ENCODE assay signal across 7 cellular contexts in the genomic region with DNA sequence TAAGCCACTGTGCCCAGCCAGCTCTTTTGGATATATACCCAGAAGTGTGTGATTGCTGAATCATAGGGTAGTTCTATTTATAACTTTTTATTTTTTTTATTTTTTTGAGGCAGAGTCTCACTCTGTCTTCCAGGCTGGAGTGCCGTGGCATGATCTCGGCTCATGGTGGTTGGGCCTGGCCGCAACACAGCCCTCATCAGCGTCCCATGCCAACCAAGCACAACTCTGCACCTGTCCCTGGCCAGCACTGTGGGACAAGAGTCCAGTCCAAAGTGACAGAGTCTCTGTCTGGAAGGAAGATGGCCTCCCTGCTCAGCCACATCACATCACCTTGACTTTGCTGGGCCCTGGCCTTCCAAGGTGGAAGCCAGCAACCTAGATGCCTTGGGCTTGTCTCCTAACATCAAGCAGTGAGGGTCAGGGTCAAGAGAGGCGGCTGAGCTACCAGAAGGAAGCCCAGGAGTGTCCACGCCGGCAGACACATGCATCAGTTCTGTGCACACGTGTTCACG.
DNase-seq lines count a peak whose midpoint lies in the region; ATAC-seq, FAIRE-seq and TF ChIP-seq lines count a peak whose summit lies in the region.
"Not testable (repeated sequence)": the region's sequence is repeated elsewhere in the genome, so short reads cannot be mapped to it uniquely, and the experiment has no call there.

No MANE protein-coding gene starts in this region.

- H3K9ac ChIP-seq in SK-N-SH; HepG2 (ENCODE audit: insufficient read depth, low read depth, low read length): not testable (repeated sequence)

- not testable (repeated sequence) for H3K9me3 Mint-ChIP-seq in activated naive CD4-positive, alpha-beta T cell treated with anti-CD3 and anti-CD28 coated beads, Interleukin-2, amount 10 ng/mL, durations not matched to agents 7 days and 5 days; stimulated activated naive B cell treated with anti-CD40 and anti-IgM and Interleukin-4, amounts not matched to agents 10 μg/mL and 1 μg/mL and 100 μg/mL, for 72 hours

- H3K36me3 ChIP-seq in SK-N-SH (replicated peaks in 1 of 2; ENCODE audit: control insufficient read depth in 1 of 2, insufficient read depth in 2 of 2, low read length in 1 of 2); HepG2 (replicated peaks in 1 of 2; ENCODE audit: control insufficient read depth in 1 of 2, insufficient read depth in 2 of 2, low read length in 2 of 2); osteoblast (ENCODE audit: insufficient read depth, low read length): not testable (repeated sequence)

- not testable (repeated sequence) for H3K4me3 Mint-ChIP-seq in activated naive CD4-positive, alpha-beta T cell treated with anti-CD3 and anti-CD28 coated beads, Interleukin-2, amount 10 ng/mL, durations not matched to agents 7 days and 5 days
- H3K4me3 Mint-ChIP-seq in stimulated activated naive B cell treated with anti-CD40 and anti-IgM and Interleukin-4, amounts not matched to agents 10 μg/mL and 1 μg/mL and 100 μg/mL, for 72 hours: peak overlapping the region in 1 of 2 donors; percentile 30

- not testable (repeated sequence) for H3K4me2 ChIP-seq in SK-N-SH; HepG2 (ENCODE audit: low read depth, low read length); osteoblast (ENCODE audit: insufficient read depth, low read length)

- TF ChIP-seq POLR2A in HepG2 (IDR thresholded peaks at IDR 0.05; ENCODE audit: insufficient read depth in 1 of 2, low read depth in 2 of 2, low read length in 2 of 2): not testable (repeated sequence)

- H3K27me3 Mint-ChIP-seq in activated naive CD4-positive, alpha-beta T cell treated with anti-CD3 and anti-CD28 coated beads, Interleukin-2, amount 10 ng/mL, durations not matched to agents 7 days and 5 days; stimulated activated naive B cell treated with anti-CD40 and anti-IgM and Interleukin-4, amounts not matched to agents 10 μg/mL and 1 μg/mL and 100 μg/mL, for 72 hours: not testable (repeated sequence)

- TF ChIP-seq CTCF in SK-N-SH (IDR thresholded peaks at IDR 0.05); coronary artery (IDR thresholded peaks at IDR 0.05); HepG2 (CRISPR knock-in tag; IDR thresholded peaks at IDR 0.05); osteoblast (IDR thresholded peaks at IDR 0.05; ENCODE audit: extremely low read depth, low read depth, low read length): not testable (repeated sequence)

- POLR2A ChIA-PET in SK-N-SH (lab: Yijun Ruan, JAX); HepG2 (lab: Yijun Ruan, JAX): not testable (repeated sequence)

- TF ChIP-seq RAD21 in SK-N-SH (IDR thresholded peaks at IDR 0.05; ENCODE audit: low read length); HepG2 (CRISPR knock-in tag; IDR thresholded peaks at IDR 0.05): not testable (repeated sequence)

- not testable (repeated sequence) for TF ChIP-seq EP300 in SK-N-SH (IDR thresholded peaks at IDR 0.05; ENCODE audit: borderline replicate concordance in 1 of 2, low read depth in 1 of 2, low read length in 1 of 2); HepG2 (IDR thresholded peaks at IDR 0.05; ENCODE audit: low read depth in 2 of 2, low read length in 2 of 2); HepG2 (CRISPR knock-in tag; IDR thresholded peaks at IDR 0.05; ENCODE audit: borderline replicate concordance)

- H3K4me1 Mint-ChIP-seq in activated naive CD4-positive, alpha-beta T cell treated with anti-CD3 and anti-CD28 coated beads, Interleukin-2, amount 10 ng/mL, durations not matched to agents 7 days and 5 days: peaks cover 24% of the 10 kb centered on the region
- peaks cover 33 to 52% of the 10 kb centered on the region in 2 donors for H3K4me1 Mint-ChIP-seq in stimulated activated naive B cell treated with anti-CD40 and anti-IgM and Interleukin-4, amounts not matched to agents 10 μg/mL and 1 μg/mL and 100 μg/mL, for 72 hours

- H2AFZ ChIP-seq in SK-N-SH (ENCODE audit: low read depth) (peak overlapping the region; percentile 94), osteoblast (ENCODE audit: low read length) (peak overlapping the region; percentile 95)
- H2AFZ ChIP-seq in HepG2 (ENCODE audit: low read length): not testable (repeated sequence)

- not testable (repeated sequence) for H3K9me2 ChIP-seq in SK-N-SH

- CTCF ChIA-PET in SK-N-SH (lab: Yijun Ruan, JAX); activated naive CD4-positive, alpha-beta T cell treated with anti-CD3 and anti-CD28 coated beads, Interleukin-2, amount 10 ng/mL, durations not matched to agents 7 days and 5 days (lab: Charles Lee); HepG2 (lab: Yijun Ruan, JAX; ENCODE audit: low intra/inter-chr PET ratio, low total read pairs): not testable (repeated sequence)

- in situ Hi-C loops in HepG2 (cut with HindIII; ENCODE audit: extremely low pct_ligation_motif_present, low pct_unique_long_range_greater_than_20kb): not testable (repeated sequence)

- ATAC-seq in Right ventricle myocardium superior (ENCODE audit: poor library complexity) (peak; percentile 47), HepG2 (peak; percentile 9; the same call in 1 of the 3 replicates)
- ATAC-seq in stimulated activated naive B cell treated with anti-CD40 and anti-IgM and Interleukin-4, amounts not matched to agents 10 μg/mL and 1 μg/mL and 100 μg/mL, for 72 hours (replicated peaks): not testable (repeated sequence)

- not testable (repeated sequence) for H3K9me3 ChIP-seq in SK-N-SH; HepG2 (ENCODE audit: low read length); osteoblast (ENCODE audit: low read depth, low read length)

- H3K36me3 Mint-ChIP-seq in activated naive CD4-positive, alpha-beta T cell treated with anti-CD3 and anti-CD28 coated beads, Interleukin-2, amount 10 ng/mL, durations not matched to agents 7 days and 5 days; stimulated activated naive B cell treated with anti-CD40 and anti-IgM and Interleukin-4, amounts not matched to agents 10 μg/mL and 1 μg/mL and 100 μg/mL, for 72 hours: not testable (repeated sequence)

- intact Hi-C loops in Right ventricle myocardium superior (cut with DNase I); HepG2 (cut with micrococcal nuclease; ENCODE audit: unreplicated experiment): not testable (repeated sequence)

- not testable (repeated sequence) for H3K4me3 ChIP-seq in SK-N-SH (ENCODE audit: low read depth in 2 of 2, low read length in 1 of 2); coronary artery; HepG2 (replicated peaks in 1 of 3; ENCODE audit: insufficient read depth in 1 of 3, low read depth in 2 of 3, low read length in 3 of 3); osteoblast (ENCODE audit: insufficient read depth, low read length)

- H3K27ac ChIP-seq in SK-N-SH (ENCODE audit: low read depth in 2 of 2, low read length in 1 of 2) (peak overlapping the region in 1 of 2 experiments; percentile 34; a peak in 1 of 4 replicates), coronary artery (peak overlapping the region in 1 of 2 donors; percentile 71)
- not testable (repeated sequence) for H3K27ac ChIP-seq in HepG2 (ENCODE audit: extremely low read length, insufficient read depth, low read length); osteoblast (ENCODE audit: low read depth, low read length)

- H3K27ac Mint-ChIP-seq in activated naive CD4-positive, alpha-beta T cell treated with anti-CD3 and anti-CD28 coated beads, Interleukin-2, amount 10 ng/mL, durations not matched to agents 7 days and 5 days: not testable (repeated sequence)
- peak overlapping the region; percentile 62 for H3K27ac Mint-ChIP-seq in stimulated activated naive B cell treated with anti-CD40 and anti-IgM and Interleukin-4, amounts not matched to agents 10 μg/mL and 1 μg/mL and 100 μg/mL, for 72 hours

- H4K20me1 ChIP-seq in SK-N-SH (ENCODE audit: insufficient read depth); HepG2 (ENCODE audit: insufficient read depth, low read length); osteoblast (ENCODE audit: insufficient read depth, low read length): not testable (repeated sequence)

- BruUV-seq in HepG2 (replicated peaks; lab: Mats Ljungman, UMichigan): not testable (repeated sequence)

- H3F3A ChIP-seq in SK-N-SH (replicated peaks; ENCODE audit: insufficient read depth): not testable (repeated sequence)

- H3K27me3 ChIP-seq in SK-N-SH (ENCODE audit: insufficient read depth); osteoblast (ENCODE audit: insufficient read depth, low read length): not testable (repeated sequence)
- H3K27me3 ChIP-seq in HepG2 (ENCODE audit: control insufficient read depth in 1 of 2, insufficient read depth in 2 of 2, low read length in 2 of 2): peaks cover 7 to 14% of the 10 kb centered on the region in 2 experiments; a peak in 4 of 5 replicates

- not testable (repeated sequence) for H3K79me2 ChIP-seq in SK-N-SH (ENCODE audit: insufficient read depth); HepG2 (ENCODE audit: insufficient read depth, low read length); osteoblast (ENCODE audit: insufficient read depth, low read length)

- FAIRE-seq in HepG2 (lab: Jason Lieb, UNC): not testable (repeated sequence)

- H3K4me1 ChIP-seq in SK-N-SH (ENCODE audit: control insufficient read depth in 1 of 2, insufficient read depth in 2 of 2, low read depth in 1 of 2, low read length in 1 of 2); osteoblast (ENCODE audit: insufficient read depth, low read length): not testable (repeated sequence)
- H3K4me1 ChIP-seq in HepG2 (ENCODE audit: insufficient read depth, low read length): peaks cover 11% of the 10 kb centered on the region

- not testable (repeated sequence) for DNase-seq in SK-N-SH; HepG2 (ENCODE audit: low spot score); osteoblast (ENCODE audit: insufficient read length, low spot score, missing footprints); stimulated activated naive B cell treated with anti-CD40 and anti-IgM and Interleukin-4, amounts not matched to agents 10 μg/mL and 1 μg/mL and 100 μg/mL, for 72 hours
- peak; percentile 5 for DNase-seq in activated naive CD4-positive, alpha-beta T cell treated with anti-CD3 and anti-CD28 coated beads, Interleukin-2, amount 10 ng/mL, durations not matched to agents 7 days and 5 days
- DNase-seq in coronary artery (ENCODE audit: low spot score): peak; percentile 70
- peak; percentile 35 for DNase-seq in Right ventricle myocardium superior

- 81% methylated on average over 9 of the region's 9 CpGs for WGBS in SK-N-SH (ENCODE audit: low lambda C conversion rate)
- WGBS in HepG2 (ENCODE audit: low lambda C conversion rate): 60% methylated on average over 9 of the region's 9 CpGs

TF ChIP-seq in HepG2, 621 proteins besides CTCF, POLR2A, EP300 and RAD21 (continues in another document):
- peak; percentile 35; the same call in 1 of the 2 replicates for TF ChIP-seq HNF4A (CRISPR knock-in tag; IDR thresholded peaks at IDR 0.05)
